ENCODE assay signal across 16 cellular contexts in the genomic region with DNA sequence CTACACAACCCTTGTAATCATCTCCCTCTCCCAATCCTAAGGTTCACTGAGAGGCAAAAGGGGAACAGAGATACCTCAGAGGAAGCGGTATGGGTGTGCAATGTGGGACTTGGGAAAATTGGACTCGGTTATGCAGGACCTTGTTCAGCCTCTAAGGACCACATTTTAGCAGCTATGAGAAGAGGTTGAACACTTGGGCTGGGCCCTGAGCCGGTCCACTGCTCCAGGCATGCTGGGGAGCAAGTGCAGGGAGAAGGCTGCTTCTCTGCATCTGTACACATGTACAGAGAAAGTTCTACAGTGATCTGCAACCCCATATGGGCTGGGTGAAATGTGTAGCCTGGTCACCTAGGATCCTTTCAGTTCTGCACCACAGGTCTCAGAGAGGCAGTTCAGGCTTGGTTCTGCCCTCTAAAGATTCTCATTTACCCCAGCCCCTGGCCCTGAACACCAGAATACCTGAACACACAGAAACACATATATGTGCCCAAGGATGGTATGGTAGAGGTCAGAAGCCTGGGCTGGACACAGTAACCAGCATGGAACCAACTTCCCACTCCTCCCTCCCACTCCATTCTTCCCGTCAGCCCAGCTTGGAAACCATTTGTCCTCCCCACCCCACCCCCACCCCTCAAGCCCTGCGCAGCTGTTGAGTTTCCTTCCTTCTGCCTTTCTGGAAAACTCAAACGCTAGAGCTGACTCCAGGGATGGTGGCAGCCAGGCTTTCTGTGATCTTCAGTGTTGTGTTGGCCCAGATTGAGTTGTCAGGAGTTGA. TPM values are rescaled to one million over a fixed set of nuclear protein-coding genes. Genes with fewer than 3 reads are reported as not detected.
"Had no signal": no experiment of that assay in that cellular context is flagged by ENCODE, and none has a peak within 500 bp of the region (broad histone marks: within the 10 kb centered on the region; RNA-seq: fewer than 3 reads in every experiment).

No MANE protein-coding gene starts in this region.

- H3K4me1 ChIP-seq: adrenal gland had no signal

- H3K4me3 ChIP-seq: adrenal gland, body of pancreas, lung, sigmoid colon had no signal

- DNase-seq: activated B cell treated with CpG ODN at 0.5 μM for 24 hours; activated CD4-positive, alpha-beta T cell treated with anti-CD3 and anti-CD28 coated beads, Interleukin-2, amount 10 ng/mL, durations not matched to agents 7 days and 5 days; activated naive CD4-positive, alpha-beta T cell treated with anti-CD3 and anti-CD28 coated beads for 36 hours; activated T-cell treated with anti-CD3 and anti-CD28 coated beads for 4 hours; adrenal gland; body of pancreas; cerebellar nuclear complex; hypothalamus; sigmoid colon; stimulated activated CD4-positive, alpha-beta T cell treated with anti-CD3 and anti-CD28 coated beads, Interleukin-4, amount 100 ng/mL, for 24 hours had no signal

- H3K27ac ChIP-seq: body of pancreas, sigmoid colon had no signal

- H3K36me3 ChIP-seq: adrenal gland, sigmoid colon had no signal

- H3K9me3 ChIP-seq: adrenal gland, body of pancreas, sigmoid colon had no signal

RNA-seq across cellular contexts. Expression of a gene that starts 10.3 kb away (rescaled TPM):
- total RNA-seq: activated B cell treated with CpG ODN at 0.5 μM for 24 hours; activated CD4-positive, alpha-beta T cell treated with anti-CD3 and anti-CD28 coated beads, Interleukin-2, amount 10 ng/mL, durations not matched to agents 7 days and 5 days; activated CD8-positive, alpha-beta memory T cell treated with anti-CD3 and anti-CD28 coated beads for 36 hours; activated naive CD4-positive, alpha-beta T cell treated with anti-CD3 and anti-CD28 coated beads for 36 hours; activated T-helper 17 cell treated with anti-CD3 and anti-CD28 coated beads, Interleukin-2, amount 50 U/mL, for 72 hours; body of pancreas; osteocyte; pulmonary artery endothelial cell; temporal lobe had no signal

RNA-seq across cellular contexts. Expression of a gene that starts 10.5 kb away (rescaled TPM):
- total RNA-seq: activated CD4-positive, alpha-beta T cell treated with anti-CD3 and anti-CD28 coated beads, Interleukin-2, amount 10 ng/mL, durations not matched to agents 7 days and 5 days; body of pancreas; osteocyte; pulmonary artery endothelial cell; temporal lobe had no signal

RNA-seq across cellular contexts. Expression of a gene that starts 14.9 kb away (rescaled TPM):
- total RNA-seq: activated B cell treated with CpG ODN at 0.5 μM for 24 hours; activated CD4-positive, alpha-beta T cell treated with anti-CD3 and anti-CD28 coated beads, Interleukin-2, amount 10 ng/mL, durations not matched to agents 7 days and 5 days; activated CD8-positive, alpha-beta memory T cell treated with anti-CD3 and anti-CD28 coated beads for 36 hours; activated naive CD4-positive, alpha-beta T cell treated with anti-CD3 and anti-CD28 coated beads for 36 hours; activated T-helper 17 cell treated with anti-CD3 and anti-CD28 coated beads, Interleukin-2, amount 50 U/mL, for 72 hours; body of pancreas; osteocyte; pulmonary artery endothelial cell; sigmoid colon; temporal lobe had no signal
- polyA plus RNA-seq: sigmoid colon had no signal

RNA-seq across cellular contexts. Expression of a gene that starts 34.4 kb away (rescaled TPM):
- total RNA-seq: activated B cell treated with CpG ODN at 0.5 μM for 24 hours; activated CD4-positive, alpha-beta T cell treated with anti-CD3 and anti-CD28 coated beads, Interleukin-2, amount 10 ng/mL, durations not matched to agents 7 days and 5 days; activated CD8-positive, alpha-beta memory T cell treated with anti-CD3 and anti-CD28 coated beads for 36 hours; activated naive CD4-positive, alpha-beta T cell treated with anti-CD3 and anti-CD28 coated beads for 36 hours; activated T-helper 17 cell treated with anti-CD3 and anti-CD28 coated beads, Interleukin-2, amount 50 U/mL, for 72 hours; body of pancreas; lung; osteocyte; pulmonary artery endothelial cell; sigmoid colon; temporal lobe had no signal

RNA-seq across cellular contexts. Expression of a gene that starts 43.2 kb away (rescaled TPM):
- total RNA-seq: activated B cell treated with CpG ODN at 0.5 μM for 24 hours; activated CD4-positive, alpha-beta T cell treated with anti-CD3 and anti-CD28 coated beads, Interleukin-2, amount 10 ng/mL, durations not matched to agents 7 days and 5 days; activated CD8-positive, alpha-beta memory T cell treated with anti-CD3 and anti-CD28 coated beads for 36 hours; activated naive CD4-positive, alpha-beta T cell treated with anti-CD3 and anti-CD28 coated beads for 36 hours; activated T-helper 17 cell treated with anti-CD3 and anti-CD28 coated beads, Interleukin-2, amount 50 U/mL, for 72 hours; body of pancreas; lung; osteocyte; pulmonary artery endothelial cell; sigmoid colon; temporal lobe had no signal
